8 cellular contexts compared by ENCODE assay signal in the genomic region with DNA sequence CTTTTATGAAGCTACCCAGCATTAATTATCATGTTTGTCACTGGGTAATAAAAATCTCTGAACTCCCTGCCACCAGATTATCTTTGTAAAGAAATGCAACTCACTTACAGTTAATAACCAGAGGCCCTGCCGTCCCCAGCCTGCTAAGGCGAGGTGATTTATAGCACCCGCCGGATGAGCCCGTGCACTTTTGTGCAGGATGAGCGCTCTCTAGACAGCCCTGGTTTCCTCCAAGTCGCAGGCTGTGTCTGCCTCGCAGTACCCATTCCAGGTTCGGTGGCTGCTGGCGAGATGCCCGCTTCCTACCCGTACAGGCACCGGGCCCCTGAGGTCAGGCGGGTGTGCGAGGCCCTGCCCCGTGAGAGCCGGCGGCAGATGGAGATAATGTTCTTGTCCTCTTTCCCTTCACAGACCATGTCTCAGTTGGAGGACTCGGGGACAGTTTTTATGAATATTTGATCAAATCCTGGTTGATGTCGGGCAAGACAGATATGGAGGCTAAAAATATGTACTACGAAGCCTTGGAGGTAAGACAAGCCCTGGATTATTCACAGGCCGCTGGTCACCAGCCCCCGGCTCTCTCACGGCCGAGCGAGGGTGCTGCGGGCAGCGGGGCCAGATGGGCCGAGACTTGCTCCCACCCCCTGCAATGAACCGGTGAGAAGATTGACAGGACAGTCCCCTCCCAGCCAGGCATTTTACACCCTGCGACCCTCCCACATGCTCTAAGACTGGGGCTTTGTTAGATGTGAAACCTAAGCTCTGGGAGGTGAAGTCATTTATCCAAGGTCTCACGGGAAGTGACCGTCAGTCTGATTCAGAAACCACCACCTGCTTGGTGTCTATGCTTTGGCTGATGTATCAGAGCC. TPM values are rescaled to one million over a fixed set of nuclear protein-coding genes. Genes with fewer than 3 reads are reported as not detected.
A peak's percentile ranks its signal among the peaks of the same experiment; 100 is the strongest.
DNase-seq lines count a peak whose midpoint lies in the region; ATAC-seq and TF ChIP-seq lines count a peak whose summit lies in the region.

No MANE protein-coding gene starts in this region.

- H3K4me3 ChIP-seq in adrenal gland (no peak overlapping the region), mesodermal cell (ENCODE audit: extremely low read depth, insufficient read depth, low read length, poor library complexity, severe bottlenecking) (no peak overlapping the region)

- peaks cover 0 to 9% of the 10 kb centered on the region in 2 donors for H3K36me3 ChIP-seq in adrenal gland (replicated peaks in 1 of 2)
- H3K36me3 ChIP-seq in mesodermal cell (ENCODE audit: control insufficient read depth, insufficient read depth, low read length), result no peaks in the 10 kb centered on the region

- WGBS in adrenal gland, 4 donors, result 50 to 57% (median 54%) methylated on average over 26 to 33 of the region's 33 CpGs
- WGBS in mesodermal cell (ENCODE audit: insufficient coverage in 2 of 2), 2 experiments, result 76 to 78% methylated on average over 25 to 32 of the region's 33 CpGs

- TF ChIP-seq CTCF in adrenal gland (IDR thresholded peaks at IDR 0.05), result no peak

- H3K27ac ChIP-seq in adrenal gland, result peak overlapping the region in 2 of 5 donors; percentile 56 to 80
- H3K27ac ChIP-seq in mesodermal cell (ENCODE audit: low read depth, low read length, severe bottlenecking), result peak overlapping the region; percentile 61

- peaks cover 0 to 30% of the 10 kb centered on the region in 2 donors for H3K4me1 ChIP-seq in adrenal gland (replicated peaks in 1 of 2)
- H3K4me1 ChIP-seq in mesodermal cell (ENCODE audit: control insufficient read depth, insufficient read depth, low read length, poor library complexity, severe bottlenecking), result peaks cover 22% of the 10 kb centered on the region

- no peaks in the 10 kb centered on the region for H3K27me3 ChIP-seq in adrenal gland

- H3K9me3 ChIP-seq in adrenal gland (replicated peaks in 1 of 3) (no peaks in the 10 kb centered on the region), mesodermal cell (ENCODE audit: control insufficient read depth, low read length) (no peaks in the 10 kb centered on the region)

- no peak for TF ChIP-seq POLR2A in adrenal gland (IDR thresholded peaks at IDR 0.05)

- ATAC-seq in HG03565 (IDR thresholded peaks at IDR 0.05; ENCODE audit: unreplicated experiment), result no peak
- no peak for ATAC-seq in GM21825 (IDR thresholded peaks at IDR 0.05; ENCODE audit: unreplicated experiment)
- no peak for ATAC-seq in GM18873 (IDR thresholded peaks at IDR 0.05; ENCODE audit: low FRiP score, unreplicated experiment)

- intact Hi-C loops in adrenal gland (cut with DNase I), result no loop called here

- DNase-seq in DMS 273 (lab: John Stamatoyannopoulos, UW; ENCODE audit: unreplicated experiment), result peak; percentile 93
- DNase-seq in NCI-H1694 (lab: John Stamatoyannopoulos, UW), result peak; percentile 50
- peak; percentile 58 to 94 (median 76) for DNase-seq in adrenal gland
- DNase-seq in activated CD4-positive, CD25-positive, alpha-beta regulatory T cell treated with anti-CD3 and anti-CD28 coated beads, Interleukin-2, amount 50 U/mL, for 72 hours, result no peak

RNA-seq across cellular contexts. Expression of gene SELENON, which starts 28.5 kb away (rescaled TPM):
- total RNA-seq in adrenal gland, result 100 to 1,000 TPM in 1 of 8 donors, 10 to 100 TPM in 7; 25.1 to 105 (median 75.5) TPM
- polyA plus RNA-seq in adrenal gland, result 10 to 100 TPM; 35.6 to 75.9 (median 37.7) TPM
- polyA plus RNA-seq in mesodermal cell (2013, experiment 1 of 2), result 96.7 TPM
- 83.5 TPM for polyA plus RNA-seq in mesodermal cell (2013, experiment 2 of 2)

RNA-seq across cellular contexts. Expression of gene MTFR1L, which starts 48.3 kb away (rescaled TPM):
- total RNA-seq in adrenal gland, result 100 to 1,000 TPM; 116 to 285 (median 184) TPM
- 100 to 1,000 TPM; 157 to 298 (median 284) TPM for polyA plus RNA-seq in adrenal gland
- 54.2 TPM for polyA plus RNA-seq in mesodermal cell (2013, experiment 1 of 2)
- 46.8 TPM for polyA plus RNA-seq in mesodermal cell (2013, experiment 2 of 2)
